23 cellular contexts compared by ENCODE assay signal in genomic region chr11:34317038-34317360, GRCh38. TPM values are rescaled to one million over a fixed set of nuclear protein-coding genes. Genes with fewer than 3 reads are reported as not detected.
DNase-seq lines count a peak whose midpoint lies in the region; ATAC-seq and TF ChIP-seq lines count a peak whose summit lies in the region.
"Had no signal": no experiment of that assay in that cellular context is flagged by ENCODE, and none has a peak within 500 bp of the region (broad histone marks: within the 10 kb centered on the region; RNA-seq: fewer than 3 reads in every experiment).

No MANE protein-coding gene starts in this region.

- intact Hi-C loops in left ventricle myocardium inferior (cut with micrococcal nuclease): no loop called here
- intact Hi-C loops in heart right ventricle (cut with DNase I): loop anchor here in 1 of 10 donors (5.0 kb wide), 1 partner anchor 35 kb away; no protein-coding TSS in a partner anchor
- intact Hi-C loops in adrenal gland (cut with DNase I): no loop called here

- no peaks in the 10 kb centered on the region for H3K27me3 Mint-ChIP-seq in progenitor cell of endocrine pancreas

- DNase-seq in left ventricle myocardium inferior (no peak), heart right ventricle (no peak), progenitor cell of endocrine pancreas (ENCODE audit: low spot score, unreplicated experiment) (no peak), substantia nigra (lab: John Stamatoyannopoulos, UW) (no peak), kidney glomerular epithelial cell (lab: John Stamatoyannopoulos, UW) (no peak), adrenal gland (no peak), NOMO-1 treated with dmso at 0.1 percent for 144 hours (lab: John Stamatoyannopoulos, UW; ENCODE audit: unreplicated experiment) (no peak)
- DNase-seq: CD4-positive, alpha-beta memory T cell; COR-L47; DMS53; Karpas-422; NCI-H1092 treated with DMSO at 0.1 percent for 48 hours; NCI-H1436; NCI-H187 treated with DMSO at 0.1 percent for 48 hours; NCI-H446; NCI-H526; Right ventricle myocardium superior; RPMI8226 had no signal

- H3K36me3 Mint-ChIP-seq in progenitor cell of endocrine pancreas (ENCODE audit: insufficient read depth): no peaks in the 10 kb centered on the region
- H3K36me3 Mint-ChIP-seq: CD4-positive, alpha-beta memory T cell had no signal

- TF ChIP-seq POLR2A in adrenal gland (IDR thresholded peaks at IDR 0.05): no peak

- H3K9me3 Mint-ChIP-seq in progenitor cell of endocrine pancreas (ENCODE audit: low read depth): no peaks in the 10 kb centered on the region
- H3K9me3 Mint-ChIP-seq: CD4-positive, alpha-beta memory T cell had no signal

- H3K4me1 Mint-ChIP-seq in progenitor cell of endocrine pancreas (ENCODE audit: low read depth): peaks cover 10% of the 10 kb centered on the region

- H3K27ac ChIP-seq in left ventricle myocardium inferior (replicated peaks) (peak overlapping the region; percentile 24), heart right ventricle (no peak overlapping the region), liver (ENCODE audit: low read depth in 1 of 2, low read length in 2 of 2) (peak overlapping the region; percentile 79 to 96), substantia nigra (ENCODE audit: low read depth, low read length, poor library complexity, severe bottlenecking) (peak overlapping the region; percentile 35), adrenal gland (no peak overlapping the region)
- H3K27ac ChIP-seq: BLaER1 treated with 17β-estradiol and CSF1 and Interleukin-3, amounts not matched to agents 10 nM and 100 nM; HL-60; SJSA1 had no signal

- no peak overlapping the region for H3K9ac ChIP-seq in liver (ENCODE audit: low read depth in 1 of 2, low read length in 2 of 2)
- H3K9ac ChIP-seq: BLaER1 treated with 17β-estradiol and CSF1 and Interleukin-3, amounts not matched to agents 10 nM and 100 nM had no signal

- peak overlapping the region; percentile 33 for H3K27ac Mint-ChIP-seq in progenitor cell of endocrine pancreas
- H3K27ac Mint-ChIP-seq: CD4-positive, alpha-beta memory T cell had no signal

- H3K4me3 Mint-ChIP-seq in progenitor cell of endocrine pancreas (ENCODE audit: low read depth): no peak overlapping the region
- H3K4me3 Mint-ChIP-seq: CD4-positive, alpha-beta memory T cell had no signal

- H3K27me3 ChIP-seq in left ventricle myocardium inferior (ENCODE audit: low read depth) (no peaks in the 10 kb centered on the region), heart right ventricle (no peaks in the 10 kb centered on the region), liver (ENCODE audit: control insufficient read depth in 4 of 4, insufficient read depth in 4 of 4, low read length in 3 of 4) (no peaks in the 10 kb centered on the region), adrenal gland (no peaks in the 10 kb centered on the region)
- H3K27me3 ChIP-seq: BLaER1 treated with 17β-estradiol and CSF1 and Interleukin-3, amounts not matched to agents 10 nM and 100 nM; SJSA1 had no signal

- TF ChIP-seq CTCF in left ventricle myocardium inferior (IDR thresholded peaks at IDR 0.05; ENCODE audit: borderline replicate concordance): no peak
- no peak for TF ChIP-seq CTCF in heart right ventricle (IDR thresholded peaks at IDR 0.05)
- TF ChIP-seq CTCF in liver (IDR thresholded peaks at IDR 0.05; ENCODE audit: low read depth, low read length, missing input control): no peak
- TF ChIP-seq CTCF in progenitor cell of endocrine pancreas (IDR thresholded peaks at IDR 0.05; ENCODE audit: unreplicated experiment): no peak
- no peak for TF ChIP-seq CTCF in adrenal gland (IDR thresholded peaks at IDR 0.05)

- H3K9me3 ChIP-seq in left ventricle myocardium inferior (replicated peaks) (no peaks in the 10 kb centered on the region), heart right ventricle (no peaks in the 10 kb centered on the region), liver (ENCODE audit: control insufficient read depth in 4 of 4, low read length in 3 of 4) (no peaks in the 10 kb centered on the region), adrenal gland (replicated peaks in 1 of 3) (no peaks in the 10 kb centered on the region)
- H3K9me3 ChIP-seq: BLaER1 treated with 17β-estradiol and CSF1 and Interleukin-3, amounts not matched to agents 10 nM and 100 nM; SJSA1 had no signal

- TF ChIP-seq RAD21 in liver (IDR thresholded peaks at IDR 0.05): peak; percentile 45 to 55

- H3K4me1 ChIP-seq in left ventricle myocardium inferior: peaks cover 51% of the 10 kb centered on the region
- H3K4me1 ChIP-seq in heart right ventricle: peaks cover 14 to 51% (median 25%) of the 10 kb centered on the region in 9 donors
- peaks cover 20 to 63% (median 45%) of the 10 kb centered on the region in 4 donors for H3K4me1 ChIP-seq in liver (ENCODE audit: control insufficient read depth in 4 of 4, insufficient read depth in 4 of 4, low read length in 3 of 4)
- H3K4me1 ChIP-seq in adrenal gland (replicated peaks in 1 of 2): peaks cover 0 to 12% of the 10 kb centered on the region in 2 donors

- H3K36me3 ChIP-seq in left ventricle myocardium inferior: no peaks in the 10 kb centered on the region
- no peaks in the 10 kb centered on the region for H3K36me3 ChIP-seq in heart right ventricle
- no peaks in the 10 kb centered on the region for H3K36me3 ChIP-seq in liver (ENCODE audit: control insufficient read depth in 4 of 4, insufficient read depth in 3 of 4, low read depth in 1 of 4, low read length in 3 of 4)
- H3K36me3 ChIP-seq in adrenal gland (replicated peaks in 1 of 2): no peaks in the 10 kb centered on the region
- H3K36me3 ChIP-seq: BLaER1 treated with 17β-estradiol and CSF1 and Interleukin-3, amounts not matched to agents 10 nM and 100 nM; SJSA1 had no signal

- no peak for ATAC-seq in heart right ventricle
- ATAC-seq: HCT116 had no signal

- H3K4me3 ChIP-seq in left ventricle myocardium inferior (no peak overlapping the region), heart right ventricle (no peak overlapping the region), liver (ENCODE audit: low read depth in 1 of 3, low read length in 3 of 3) (no peak overlapping the region), adrenal gland (no peak overlapping the region)
- H3K4me3 ChIP-seq: BLaER1 treated with 17β-estradiol and CSF1 and Interleukin-3, amounts not matched to agents 10 nM and 100 nM; SJSA1 had no signal

TF ChIP-seq in liver, 16 proteins besides CTCF, POLR2A, EP300 and RAD21 (continues in another document):
- TF ChIP-seq EGR1 (IDR thresholded peaks at IDR 0.05; ENCODE audit: low read depth in 2 of 2) (peak in 1 of 2 donors; percentile 61), HNF4A (conservative IDR thresholded peaks at IDR 0.05) (peak; percentile 94 to 97), YY1 (IDR thresholded peaks at IDR 0.05) (peak; percentile 81), ATF3 (IDR thresholded peaks at IDR 0.05) (peak; percentile 46), NR2F2 (IDR thresholded peaks at IDR 0.05) (peak; percentile 66), TAF1 (conservative IDR thresholded peaks at IDR 0.05) (peak; percentile 56), FOXA2 (IDR thresholded peaks at IDR 0.05) (peak; percentile 88), GABPA (IDR thresholded peaks at IDR 0.05 in 1 of 2, conservative IDR thresholded peaks at IDR 0.05 in 1 of 2) (no peak), HNF4G (IDR thresholded peaks at IDR 0.05) (peak; percentile 61), ZBTB33 (IDR thresholded peaks at IDR 0.05) (peak; percentile 82)

RNA-seq across cellular contexts. Expression of gene ABTB2, which starts 40.8 kb away (rescaled TPM):
- total RNA-seq in left ventricle myocardium inferior (24.7 TPM), heart right ventricle (10 to 100 TPM in 9 of 10 donors, 1 to 10 TPM in 1; 7.3 to 19.1 (median 15.8) TPM), liver (1 to 10 TPM; 5.1 to 8.9 TPM), progenitor cell of endocrine pancreas (16.0 and 19.5 TPM in 2 replicates), adrenal gland (10 to 100 TPM in 1 of 8 donors, 1 to 10 TPM in 7; 3.7 to 32.3 (median 6.7) TPM)
- polyA plus RNA-seq in heart right ventricle (10 to 100 TPM in 1 of 2 donors, 1 to 10 TPM in 1; 2.5 to 11.0 TPM), liver (1 to 10 TPM; 2.4 to 7.1 TPM), adrenal gland (1 to 10 TPM; 1.9 to 9.2 (median 2.8) TPM)
- polyA plus RNA-seq: CD4-positive, alpha-beta memory T cell had no signal

Comparison
In these comparisons a context has a peak if more than half of its experiments do, and no peak if none do; other contexts are left out.
1. H3K27ac ChIP-seq: peak in left ventricle myocardium inferior (single experiment), liver (2 of 2) and substantia nigra (single experiment); none in heart right ventricle (0 of 10) and adrenal gland (0 of 5).